Comparison of ENCODE assay signal across 8 cellular contexts in genomic region chr2:207768891-207769596, GRCh38. TPM values are rescaled to one million over a fixed set of nuclear protein-coding genes. Genes with fewer than 3 reads are reported as not detected.
DNase-seq lines count a peak whose midpoint lies in the region; ATAC-seq and TF ChIP-seq lines count a peak whose summit lies in the region.

No MANE protein-coding gene starts in this region.

- H3K27ac Mint-ChIP-seq in memory B cell: peak overlapping the region; percentile 38

- peaks cover 2% of the 10 kb centered on the region for H3K36me3 Mint-ChIP-seq in memory B cell

- H3K4me3 ChIP-seq in BJ (ENCODE audit: low read depth, low read length) (peak overlapping the region; percentile 65), RWPE2 (ENCODE audit: severe bottlenecking) (peak overlapping the region; percentile 67)

- peak overlapping the region; percentile 54 for H3K27ac ChIP-seq in RWPE2 (ENCODE audit: poor library complexity, severe bottlenecking)
- H3K27ac ChIP-seq in cingulate gyrus (ENCODE audit: low read depth, low read length): peak overlapping the region; percentile 47
- H3K27ac ChIP-seq in substantia nigra (ENCODE audit: low read depth, low read length, poor library complexity, severe bottlenecking): peak overlapping the region; percentile 74

- no peaks in the 10 kb centered on the region for H3K9me3 Mint-ChIP-seq in memory B cell

- TF ChIP-seq CTCF in BJ (IDR thresholded peaks at IDR 0.05; ENCODE audit: insufficient read depth, low read depth, low read length) (0 out of 2 replicates have a peak, but pooled peaks have one; percentile 3), RWPE2 (IDR thresholded peaks at IDR 0.05; ENCODE audit: poor library complexity, severe bottlenecking) (no peak)

- ATAC-seq in GM19023 (IDR thresholded peaks at IDR 0.05; ENCODE audit: unreplicated experiment) (peak; percentile 16), HG03139 (IDR thresholded peaks at IDR 0.05; ENCODE audit: unreplicated experiment) (peak; percentile 13), RWPE2 (ENCODE audit: low read depth) (peak; percentile 7), memory B cell (ENCODE audit: low read depth) (peak; percentile 16)

- POLR2A ChIA-PET in BJ (lab: Charles Lee): interaction anchor here (0.6 to 0.7 kb wide), 2 partner anchors 35 to 271 kb away, joined by 3 to 4 read pairs; no protein-coding TSS in a partner anchor

- peak overlapping the region; percentile 89 for H3K4me3 Mint-ChIP-seq in memory B cell

- CTCF ChIA-PET in BJ (lab: Yijun Ruan, JAX): interaction anchor here (0.8 to 2.8 kb wide), 9 partner anchors 23 to 301 kb away, joined by 3 to 13 read pairs (median 4); no protein-coding TSS in a partner anchor

- no peaks in the 10 kb centered on the region for H3K36me3 ChIP-seq in BJ (ENCODE audit: control insufficient read depth, insufficient read depth, low read length)
- H3K36me3 ChIP-seq in RWPE2 (ENCODE audit: low read depth): peaks cover 27% of the 10 kb centered on the region

- no peaks in the 10 kb centered on the region for H3K4me1 ChIP-seq in RWPE2 (ENCODE audit: insufficient read depth, poor library complexity, severe bottlenecking)

- H3K4me1 Mint-ChIP-seq in memory B cell: peaks cover 29% of the 10 kb centered on the region

- no peak for DNase-seq in BJ (ENCODE audit: low read depth)
- no peak for DNase-seq in RWPE2 (ENCODE audit: low spot score)
- peak; percentile 12 to 43 for DNase-seq in memory B cell (ENCODE audit: low spot score in 2 of 2)
- DNase-seq in substantia nigra (lab: John Stamatoyannopoulos, UW): peak in 13 of 49 donors; percentile 11 to 61 (median 44)
- no peak for DNase-seq in effector CD8-positive, alpha-beta T cell (lab: John Stamatoyannopoulos, UW)

- peaks cover 4% of the 10 kb centered on the region for H3K27me3 Mint-ChIP-seq in memory B cell

- H3K9me3 ChIP-seq in RWPE2 (ENCODE audit: severe bottlenecking): no peaks in the 10 kb centered on the region

- peaks cover 1% of the 10 kb centered on the region; the same call in 1 of the 2 replicates for H3K27me3 ChIP-seq in BJ (ENCODE audit: control insufficient read depth, insufficient read depth, low read length)
- no peaks in the 10 kb centered on the region for H3K27me3 ChIP-seq in RWPE2 (ENCODE audit: insufficient read depth, poor library complexity, severe bottlenecking)

RNA-seq across cellular contexts. Expression of gene FZD5, which starts 0.7 kb away (rescaled TPM):
- 0.29 and 0.31 TPM in 2 replicates for polyA plus RNA-seq in BJ (2011; rRNA removed)
- polyA minus RNA-seq in BJ (2011; rRNA and poly(A)+ RNA removed): 0.47 and 0.57 TPM in 2 replicates

RNA-seq across cellular contexts. Expression of gene CCNYL1, which starts 57.6 kb away (rescaled TPM):
- 9.6 and 14.0 TPM in 2 replicates for polyA plus RNA-seq in BJ (2011; rRNA removed)
- polyA minus RNA-seq in BJ (2011; rRNA and poly(A)+ RNA removed): 4.1 and 6.6 TPM in 2 replicates

Comparison
In these comparisons a context has a peak if more than half of its experiments do, and no peak if none do; other contexts are left out.
1. DNase-seq: peak in memory B cell (2 of 2); none in BJ (single experiment), RWPE2 (single experiment) and effector CD8-positive, alpha-beta T cell (single experiment).
2. Peak in every context shown above with its lines, with median percentiles within 50 percentile points of each other: ATAC-seq and H3K27ac ChIP-seq.